In genomic region chr22:42283288-42284229, GRCh38 we compare ENCODE assay signal across 9 cellular contexts. TPM values are rescaled to one million over a fixed set of nuclear protein-coding genes. Genes with fewer than 3 reads are reported as not detected.
DNase-seq lines count a peak whose midpoint lies in the region; ATAC-seq, FAIRE-seq and TF ChIP-seq lines count a peak whose summit lies in the region.
"Had no signal": no experiment of that assay in that cellular context is flagged by ENCODE, and none has a peak within 500 bp of the region (broad histone marks: within the 10 kb centered on the region; RNA-seq: fewer than 3 reads in every experiment).

No MANE protein-coding gene starts in this region.

- H3K4me2 ChIP-seq in IMR-90 (ENCODE audit: low read depth, low read length): peak overlapping the region; percentile 96

- no peak for TF ChIP-seq CTCF in IMR-90 (conservative IDR thresholded peaks at IDR 0.05; ENCODE audit: low read depth, low read length)
- TF ChIP-seq CTCF in retinal pigment epithelial cell (conservative IDR thresholded peaks at IDR 0.05; ENCODE audit: low read depth, low read length): no peak

- peaks cover 22% of the 10 kb centered on the region for H4K20me1 ChIP-seq in IMR-90 (ENCODE audit: insufficient read depth, low read length)

- no peaks in the 10 kb centered on the region for H3K36me3 ChIP-seq in IMR-90 (ENCODE audit: control insufficient read depth, insufficient read depth, low read length)

- H3K4me3 ChIP-seq in IMR-90 (ENCODE audit: insufficient read depth, low read depth, low read length): peak overlapping the region; percentile 37
- H3K4me3 ChIP-seq in retinal pigment epithelial cell (ENCODE audit: low read length): peak overlapping the region; percentile 32

- H3K9me3 ChIP-seq in IMR-90 (ENCODE audit: control insufficient read depth, insufficient read depth, low read length): no peaks in the 10 kb centered on the region

- peaks cover 50% of the 10 kb centered on the region for H3K27me3 ChIP-seq in IMR-90 (ENCODE audit: control insufficient read depth, insufficient read depth, low read length)

- ATAC-seq in IMR-90 (ENCODE audit: low read depth): peak; percentile 71
- ATAC-seq in Right ventricle myocardium superior (ENCODE audit: poor library complexity): peak; percentile 41
- ATAC-seq in HG02642 (IDR thresholded peaks at IDR 0.05; ENCODE audit: poor library complexity, unreplicated experiment): no peak
- no peak for ATAC-seq in HG02759 (IDR thresholded peaks at IDR 0.05; ENCODE audit: unreplicated experiment)

- TF ChIP-seq POLR2A in IMR-90 (IDR thresholded peaks at IDR 0.05; ENCODE audit: low read depth, low read length) (no peak), GM12892 (IDR thresholded peaks at IDR 0.05; ENCODE audit: low read depth, low read length) (no peak)

- H3K56ac ChIP-seq in IMR-90 (ENCODE audit: extremely low read depth, insufficient read depth, low read length): no peak overlapping the region

- no peaks in the 10 kb centered on the region for H3K79me1 ChIP-seq in IMR-90 (ENCODE audit: low read depth in 1 of 2, low read length in 2 of 2)

- no peak overlapping the region for H3K27ac ChIP-seq in IMR-90 (ENCODE audit: insufficient read depth, low read length)

- no peaks in the 10 kb centered on the region for H3K4me1 ChIP-seq in IMR-90 (ENCODE audit: control insufficient read depth, insufficient read depth, low read length)

- H3K9ac ChIP-seq in IMR-90 (ENCODE audit: low read depth, low read length): no peak overlapping the region

- DNase-seq in IMR-90 (no peak), Right ventricle myocardium superior (no peak), retinal pigment epithelial cell (ENCODE audit: low read depth) (no peak), HUDEP-2 (lab: John Stamatoyannopoulos, UW; ENCODE audit: unreplicated experiment in 76 of 76) (no peak), GM12892 (ENCODE audit: insufficient read length) (no peak)
- DNase-seq in activated T-cell treated with anti-CD3 and anti-CD28 coated beads, Interleukin-2, amount 50 U/mL, for 48 hours: peak; percentile 51 to 63

- CTCF ChIA-PET in IMR-90 (lab: Yijun Ruan, JAX): no interaction called here

- no peak overlapping the region for H3K4ac ChIP-seq in IMR-90 (ENCODE audit: low read depth, low read length)

- no peak for FAIRE-seq in GM12892 (lab: Jason Lieb, UNC)
- FAIRE-seq: endometrium had no signal

- in situ Hi-C loops in IMR-90 (cut with MboI; ENCODE audit: low sequenced_read_pairs): no loop called here

- no peak for TF ChIP-seq RAD21 in IMR-90 (IDR thresholded peaks at IDR 0.05; ENCODE audit: low read length)

- H2BK5ac ChIP-seq in IMR-90 (ENCODE audit: low read depth, low read length, poor library complexity, severe bottlenecking): no peak overlapping the region

- no peak overlapping the region for H4K5ac ChIP-seq in IMR-90 (ENCODE audit: low read depth, low read length)

- POLR2A ChIA-PET in IMR-90 (lab: Charles Lee; ENCODE audit: unreplicated experiment): interaction anchor here (0.6 kb wide), 1 partner anchor 24 kb away, joined by 3 read pairs; no protein-coding TSS in a partner anchor

- H2AK9ac ChIP-seq in IMR-90 (replicated peaks; ENCODE audit: low read depth, low read length, poor library complexity): no peak overlapping the region

- no peak overlapping the region for H3K14ac ChIP-seq in IMR-90 (replicated peaks; ENCODE audit: low read depth, low read length)

- intact Hi-C loops in IMR-90 (cut with micrococcal nuclease): no loop called here
- intact Hi-C loops in Right ventricle myocardium superior (cut with DNase I): no loop called here

- no peak overlapping the region for H4K8ac ChIP-seq in IMR-90 (ENCODE audit: low read depth in 2 of 2, low read length in 2 of 2)

- H2AK5ac ChIP-seq in IMR-90 (ENCODE audit: low read depth, low read length): no peak overlapping the region

- no peak overlapping the region for H3K18ac ChIP-seq in IMR-90 (ENCODE audit: low read depth, low read length)

- H2AFZ ChIP-seq in IMR-90 (replicated peaks; ENCODE audit: low read length, poor library complexity): peak overlapping the region; percentile 85

- no peak overlapping the region for H4K91ac ChIP-seq in IMR-90 (ENCODE audit: insufficient read depth, low read depth, low read length)

- H2BK20ac ChIP-seq in IMR-90 (ENCODE audit: low read depth, low read length): no peak overlapping the region

- H2BK120ac ChIP-seq in IMR-90 (ENCODE audit: low read depth, low read length): no peak overlapping the region

- BruUV-seq in IMR-90 (replicated peaks; lab: Mats Ljungman, UMichigan): no TSS peak

- 0% methylated on average over 10 of the region's 73 CpGs; no CpG with 5 or more reads in 1 of the 2 experiments for WGBS in IMR-90 (ENCODE audit: extremely low coverage in 2 of 2, insufficient read length in 1 of 2), 2 experiments

- H3K9me1 ChIP-seq in IMR-90 (ENCODE audit: insufficient read depth, low read length): 0 out of 2 replicates have a peak, but pooled peaks cover 3% of the 10 kb centered on the region

- dilution Hi-C loops in IMR-90 (cut with HindIII; ENCODE audit: low sequenced_read_pairs, unreplicated experiment): no loop called here

- H2BK15ac ChIP-seq in IMR-90 (ENCODE audit: low read depth, low read length): no peak overlapping the region

- no peak overlapping the region for H3K23ac ChIP-seq in IMR-90 (ENCODE audit: low read depth, low read length)

TF ChIP-seq in IMR-90, 13 proteins besides CTCF, POLR2A, EP300 and RAD21:
- TF ChIP-seq MAZ (IDR thresholded peaks at IDR 0.05; ENCODE audit: borderline replicate concordance, low read depth, low read length): no peak
- TF ChIP-seq MXI1 (IDR thresholded peaks at IDR 0.05; ENCODE audit: borderline replicate concordance, low read depth, low read length): no peak
- no peak for TF ChIP-seq NFE2L2 (IDR thresholded peaks at IDR 0.05; ENCODE audit: low read depth, low read length)
- no peak for TF ChIP-seq CEBPB (IDR thresholded peaks at IDR 0.05; ENCODE audit: low read depth, low read length)
- TF ChIP-seq SMC3 (IDR thresholded peaks at IDR 0.05; ENCODE audit: low read depth, low read length): no peak
- TF ChIP-seq USF2 (IDR thresholded peaks at IDR 0.05; ENCODE audit: low read depth, low read length): no peak
- TF ChIP-seq FOS (IDR thresholded peaks at IDR 0.05; ENCODE audit: low read depth, low read length): no peak
- TF ChIP-seq ELK1 (IDR thresholded peaks at IDR 0.05; ENCODE audit: borderline replicate concordance, low read depth, low read length): no peak

RNA-seq across cellular contexts. Expression of gene TCF20, which starts 13.1 kb away (rescaled TPM):
- total RNA-seq in IMR-90 (2012; rRNA removed) (20.0 and 23.7 TPM in 2 replicates), Right ventricle myocardium superior (16.3 TPM)
- polyA plus RNA-seq in IMR-90 (2012; rRNA removed): 8.9 and 9.5 TPM in 2 replicates
- polyA plus RNA-seq in IMR-90 (2012; cell fraction: cytosol; rRNA removed): 5.9 and 6.1 TPM in 2 replicates
- 5.2 and 7.9 TPM in 2 replicates for polyA plus RNA-seq in IMR-90 (2012; cell fraction: nucleus; rRNA removed; ENCODE audit: low replicate concordance)
- polyA plus RNA-seq in GM12892 (2012; ENCODE audit: missing spikeins): 14.2 TPM

Comparison
In these comparisons a context has a peak if more than half of its experiments do, and no peak if none do; other contexts are left out.
1. ATAC-seq: peak in IMR-90 (single experiment) and Right ventricle myocardium superior (single experiment); none in HG02642 (single experiment) and HG02759 (single experiment).
2. DNase-seq: peak in activated T-cell treated with anti-CD3 and anti-CD28 coated beads, Interleukin-2, amount 50 U/mL, for 48 hours (2 of 2); none in IMR-90 (single experiment), Right ventricle myocardium superior (single experiment), retinal pigment epithelial cell (single experiment), HUDEP-2 (0 of 76) and GM12892 (single experiment).